Comparison of ENCODE assay signal across 8 cellular contexts in genomic region chr5:91280942-91281269, GRCh38.
DNase-seq lines count a peak whose midpoint lies in the region; ATAC-seq, FAIRE-seq and TF ChIP-seq lines count a peak whose summit lies in the region.

No MANE protein-coding gene starts in this region.

- no peak overlapping the region for H2BK120ac ChIP-seq in H1 (replicated peaks; ENCODE audit: low read depth, low read length)

- H3K9me3 Mint-ChIP-seq in activated CD4-positive, alpha-beta T cell treated with anti-CD3 and anti-CD28 coated beads for 36 hours (ENCODE audit: low read depth), result peaks cover 21% of the 10 kb centered on the region

- WGBS in H1 (ENCODE audit: extremely low coverage in 1 of 2, insufficient coverage in 1 of 2, insufficient read length in 1 of 2, insufficient replicate concordance in 2 of 2, low coverage in 1 of 2, low lambda C conversion rate in 2 of 2, missing lambda C conversion rate in 1 of 2), 2 experiments, result 23% methylated on average over 6 of the region's 6 CpGs; no CpG with 5 or more reads in 1 of the 2 experiments
- 9 to 17% methylated on average over 6 of the region's 6 CpGs for WGBS in pancreas, 2 donors

- peak overlapping the region; percentile 76 for H3K4me3 ChIP-seq in Loucy (ENCODE audit: low read length, poor library complexity, severe bottlenecking)
- H3K4me3 ChIP-seq in H1 (ENCODE audit: extremely low read depth in 1 of 4, insufficient read depth in 2 of 4, low read depth in 3 of 4, low read length in 4 of 4), result peak overlapping the region; percentile 51 to 76 (median 66)
- peak overlapping the region; percentile 29 to 59 (median 36) for H3K4me3 ChIP-seq in pancreas

- H3K23ac ChIP-seq in H1 (ENCODE audit: insufficient read length), result no peak overlapping the region

- H2BK15ac ChIP-seq in H1 (ENCODE audit: low read length), result no peak overlapping the region

- FAIRE-seq in H1 (lab: Jason Lieb, UNC) (no peak), pancreas (lab: Jason Lieb, UNC) (no peak)

- H3F3A ChIP-seq in Loucy (ENCODE audit: low read depth), result no peaks in the 10 kb centered on the region

- no peak overlapping the region for H3K56ac ChIP-seq in H1 (replicated peaks; ENCODE audit: insufficient read length, low read depth, low read length)

- no peak for DNase-seq in activated CD4-positive, alpha-beta T cell treated with anti-CD3 and anti-CD28 coated beads for 36 hours
- no peak for DNase-seq in activated CD4-positive, alpha-beta T cell treated with anti-CD3 and anti-CD28 coated beads for 4 hours
- no peak for DNase-seq in H1 (ENCODE audit: low read depth in 1 of 2, low spot score in 2 of 2)
- no peak for DNase-seq in pancreas
- no peak for DNase-seq in activated CD4-positive, CD25-positive, alpha-beta regulatory T cell (lab: John Stamatoyannopoulos, UW)
- DNase-seq in OCI-M2 (lab: John Stamatoyannopoulos, UW; ENCODE audit: unreplicated experiment), result no peak
- DNase-seq in MV-4-11 (lab: John Stamatoyannopoulos, UW), result no peak

- H3K36me3 Mint-ChIP-seq in activated CD4-positive, alpha-beta T cell treated with anti-CD3 and anti-CD28 coated beads for 36 hours (ENCODE audit: low read depth), result peaks cover 12% of the 10 kb centered on the region

- H3K14ac ChIP-seq in H1 (ENCODE audit: insufficient read length), result no peak overlapping the region

- H3K27ac Mint-ChIP-seq in activated CD4-positive, alpha-beta T cell treated with anti-CD3 and anti-CD28 coated beads for 36 hours, result peak overlapping the region; percentile 99

- peak overlapping the region; percentile 92 for H3K4me2 ChIP-seq in Loucy (ENCODE audit: low read depth, low read length, poor library complexity, severe bottlenecking)
- H3K4me2 ChIP-seq in H1 (ENCODE audit: insufficient read depth in 1 of 2, low read depth in 2 of 2, low read length in 2 of 2), result peak overlapping the region; percentile 81 to 100

- H4K8ac ChIP-seq in H1 (ENCODE audit: extremely low read depth, insufficient read depth, low read length), result no peak overlapping the region

- H3K4ac ChIP-seq in H1 (replicated peaks; ENCODE audit: insufficient read length, low read depth, low read length), result no peak overlapping the region

- POLR2A ChIA-PET in activated CD4-positive, alpha-beta T cell treated with anti-CD3 and anti-CD28 coated beads for 36 hours (lab: Charles Lee), result interaction anchor here (0.7 to 2.3 kb wide), 7 partner anchors 16 to 103 kb away, joined by 3 to 17 read pairs (median 6); partner anchors contain the start of gene ARRDC3
- POLR2A ChIA-PET in H1 (lab: Charles Lee; ENCODE audit: partially characterized antibody), result interaction anchor here (0.9 to 2.7 kb wide), 8 partner anchors 10 to 871 kb away, joined by 3 to 20 read pairs (median 5); partner anchors contain the start of genes ARRDC3 and CETN3

- TF ChIP-seq RAD21 in H1 (IDR thresholded peaks at IDR 0.05 in 1 of 2, conservative IDR thresholded peaks at IDR 0.05 in 1 of 2; ENCODE audit: low read depth in 2 of 2, low read length in 2 of 2), result no peak

- H2BK12ac ChIP-seq in H1 (ENCODE audit: low read depth, low read length), result peak overlapping the region; percentile 86; the same call in 1 of the 2 replicates

- peak; percentile 18 for ATAC-seq in activated CD4-positive, alpha-beta T cell treated with anti-CD3 and anti-CD28 coated beads for 36 hours
- ATAC-seq in pancreas, result no peak

- intact Hi-C loops in activated CD4-positive, alpha-beta T cell treated with anti-CD3 and anti-CD28 coated beads for 36 hours (cut with DNase I, micrococcal nuclease), result loop anchor here (1.0 to 5.0 kb wide), 8 partner anchors 33 to 118 kb away; partner anchors contain the start of gene ARRDC3 (in 1 of the 2)
- intact Hi-C loops in pancreas (cut with DNase I), result loop anchor here in 2 of 3 donors (5.0 to 10.0 kb wide), 2 partner anchors 74 to 101 kb away; partner anchors contain the start of gene ARRDC3 (in 1 of the 2)

- H3K27me3 Mint-ChIP-seq in activated CD4-positive, alpha-beta T cell treated with anti-CD3 and anti-CD28 coated beads for 36 hours, result no peaks in the 10 kb centered on the region

- H2AFZ ChIP-seq in Loucy (ENCODE audit: low read length), result peak overlapping the region; percentile 64
- H2AFZ ChIP-seq in H1 (ENCODE audit: low read length), result peak overlapping the region; percentile 83

- H3K9ac ChIP-seq in Loucy (ENCODE audit: low read depth, low read length, poor library complexity, severe bottlenecking) (no peak overlapping the region), H1 (replicated peaks in 1 of 4; ENCODE audit: extremely low read depth in 1 of 4, low read depth in 3 of 4, low read length in 3 of 4) (peak overlapping the region in 2 of 4 experiments; percentile 23 to 35; a peak in 1 of 7 replicates)

- peak overlapping the region; percentile 76 for H3K4me3 Mint-ChIP-seq in activated CD4-positive, alpha-beta T cell treated with anti-CD3 and anti-CD28 coated beads for 36 hours

- H3K27me3 ChIP-seq in Loucy (ENCODE audit: insufficient read depth, low read length, poor library complexity, severe bottlenecking) (no peaks in the 10 kb centered on the region), H1 (replicated peaks in 1 of 4; ENCODE audit: control insufficient read depth in 3 of 4, extremely low read depth in 1 of 4, insufficient read depth in 3 of 4, low read length in 3 of 4) (peaks cover 0 to 3% (median 0%) of the 10 kb centered on the region in 4 experiments; a peak in 2 of 7 replicates), pancreas (no peaks in the 10 kb centered on the region)

- H3K36me3 ChIP-seq in Loucy (ENCODE audit: insufficient read depth, low read length) (no peaks in the 10 kb centered on the region), H1 (ENCODE audit: control insufficient read depth in 2 of 4, insufficient read depth in 4 of 4, low read length in 3 of 4) (no peaks in the 10 kb centered on the region), pancreas (no peaks in the 10 kb centered on the region)

- peaks cover 53% of the 10 kb centered on the region for H3K4me1 Mint-ChIP-seq in activated CD4-positive, alpha-beta T cell treated with anti-CD3 and anti-CD28 coated beads for 36 hours

- no peak for TF ChIP-seq POLR2A in H1 (IDR thresholded peaks at IDR 0.05; ENCODE audit: control extremely low read depth in 1 of 2, low read depth in 2 of 2, low read length in 2 of 2)

- no peak overlapping the region for H4K91ac ChIP-seq in H1 (replicated peaks; ENCODE audit: insufficient read length, low read length)

- no peak overlapping the region for H3K27ac ChIP-seq in H1 (ENCODE audit: low read depth, low read length)
- peak overlapping the region; percentile 60 to 94 (median 85) for H3K27ac ChIP-seq in pancreas

- H3K4me1 ChIP-seq in Loucy (ENCODE audit: insufficient read depth, low read length, poor library complexity, severe bottlenecking) (peaks cover 11% of the 10 kb centered on the region), H1 (replicated peaks in 1 of 4; ENCODE audit: control insufficient read depth in 3 of 4, insufficient read depth in 4 of 4, low read length in 3 of 4) (peaks cover 0 to 2% (median 0%) of the 10 kb centered on the region in 4 experiments; a peak in 1 of 7 replicates), pancreas (peaks cover 0 to 13% (median 0%) of the 10 kb centered on the region in 3 donors)

- H3K79me2 ChIP-seq in Loucy (ENCODE audit: insufficient read depth, low read length) (no peaks in the 10 kb centered on the region), H1 (ENCODE audit: control insufficient read depth in 1 of 2, insufficient read depth in 2 of 2, low read length in 2 of 2) (no peaks in the 10 kb centered on the region)

- peaks cover 12% of the 10 kb centered on the region for H3K23me2 ChIP-seq in H1 (ENCODE audit: low read depth, low read length)

- peak overlapping the region; percentile 35; the same call in 1 of the 2 replicates for H3K18ac ChIP-seq in H1 (ENCODE audit: extremely low read depth, low read length)

- H4K20me1 ChIP-seq in Loucy (ENCODE audit: insufficient read depth, low read length, poor library complexity, severe bottlenecking) (no peaks in the 10 kb centered on the region), H1 (replicated peaks in 1 of 2; ENCODE audit: control insufficient read depth in 1 of 2, insufficient read depth in 2 of 2, low read length in 2 of 2) (no peaks in the 10 kb centered on the region)

- no peak overlapping the region for H2BK5ac ChIP-seq in H1 (ENCODE audit: low read depth, low read length)

- no peaks in the 10 kb centered on the region for H3K9me2 ChIP-seq in Loucy (replicated peaks; ENCODE audit: low read depth, low read length)

- H2BK20ac ChIP-seq in H1 (ENCODE audit: low read length), result no peak overlapping the region

- no peaks in the 10 kb centered on the region for H3K79me1 ChIP-seq in H1 (ENCODE audit: low read depth, low read length)

- no peaks in the 10 kb centered on the region for H3K9me3 ChIP-seq in Loucy (ENCODE audit: insufficient read depth, low read depth, low read length)
- no peaks in the 10 kb centered on the region; a peak in 1 of 4 replicates for H3K9me3 ChIP-seq in H1 (ENCODE audit: insufficient read depth in 2 of 2, low read depth in 1 of 2, low read length in 1 of 2)
- H3K9me3 ChIP-seq in pancreas, result no peaks in the 10 kb centered on the region

- TF ChIP-seq CTCF in Loucy (conservative IDR thresholded peaks at IDR 0.05; ENCODE audit: low read length), result no peak
- no peak for TF ChIP-seq CTCF in H1 (IDR thresholded peaks at IDR 0.05; ENCODE audit: control extremely low read depth in 1 of 3, insufficient read depth in 1 of 3, low read depth in 1 of 3, low read length in 3 of 3)
- TF ChIP-seq CTCF in pancreas (IDR thresholded peaks at IDR 0.05), result no peak

- H4K5ac ChIP-seq in H1 (ENCODE audit: insufficient read length, low read depth, low read length), result no peak overlapping the region

- CTCF ChIA-PET in activated CD4-positive, alpha-beta T cell treated with anti-CD3 and anti-CD28 coated beads for 36 hours (lab: Charles Lee), result interaction anchor here (0.9 to 4.0 kb wide), 7 partner anchors 14 to 179 kb away, joined by 3 to 27 read pairs (median 5); no protein-coding TSS in a partner anchor
- CTCF ChIA-PET in H1 (lab: Charles Lee; ENCODE audit: partially characterized antibody), result interaction anchor here (0.7 to 2.2 kb wide), 5 partner anchors 9 to 103 kb away, joined by 3 to 13 read pairs (median 3); partner anchors contain the start of gene ARRDC3

- no peak for TF ChIP-seq EP300 in H1 (IDR thresholded peaks at IDR 0.05; ENCODE audit: borderline replicate concordance in 1 of 2, low read depth in 2 of 2, low read length in 2 of 2)

- no peak overlapping the region for H2AK5ac ChIP-seq in H1 (ENCODE audit: low read depth, low read length)

TF ChIP-seq in H1, 55 proteins besides CTCF, POLR2A, EP300 and RAD21 (continues in another document):
- no peak for TF ChIP-seq CHD1 (IDR thresholded peaks at IDR 0.05; ENCODE audit: low read depth, low read length)
- TF ChIP-seq, protein P1, sequence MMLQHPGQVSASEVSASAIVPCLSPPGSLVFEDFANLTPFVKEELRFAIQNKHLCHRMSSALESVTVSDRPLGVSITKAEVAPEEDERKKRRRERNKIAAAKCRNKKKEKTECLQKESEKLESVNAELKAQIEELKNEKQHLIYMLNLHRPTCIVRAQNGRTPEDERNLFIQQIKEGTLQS (IDR thresholded peaks at IDR 0.05; ENCODE audit: insufficient read depth, low read depth, low read length), result no peak
- TF ChIP-seq HDAC2 (IDR thresholded peaks at IDR 0.05; ENCODE audit: borderline replicate concordance in 1 of 2, low read depth in 2 of 2, low read length in 2 of 2), result no peak
- TF ChIP-seq SRF (IDR thresholded peaks at IDR 0.05; ENCODE audit: low read depth, low read length), result no peak
- TF ChIP-seq YY1 (IDR thresholded peaks at IDR 0.05; ENCODE audit: low read depth, low read length), result no peak
